In genomic region chr5:27608992-27609391, GRCh38 we compare ENCODE assay signal across 26 cellular contexts.
"Had no signal": no experiment of that assay in that cellular context is flagged by ENCODE, and none has a peak within 500 bp of the region (broad histone marks: within the 10 kb centered on the region; RNA-seq: fewer than 3 reads in every experiment).

No MANE protein-coding gene starts in this region.

- H3K36me3 ChIP-seq: colonic mucosa, esophagus squamous epithelium, gastrocnemius medialis, heart right ventricle, left lung, lower lobe of right lung had no signal

- H3K27ac ChIP-seq: colonic mucosa, epithelial cell of prostate, esophagus squamous epithelium, gastrocnemius medialis, heart right ventricle, left lung, lower lobe of right lung had no signal

- DNase-seq: colonic mucosa; cortex of kidney; effector CD8-positive, alpha-beta T cell; effector memory CD8-positive, alpha-beta T cell; endodermal cell; erythroblast; esophagus squamous epithelium; foreskin fibroblast; foreskin melanocyte; gastrocnemius medialis; glutamatergic neuron; head of caudate nucleus; heart right ventricle; hippocampal formation; immature natural killer cell; islet precursor cell; left cardiac atrium; left lung; left ventricle myocardium superior; lower lobe of right lung; mesenchymal stem cell; mucosa of descending colon; naive B cell had no signal

- H3K4me1 ChIP-seq: colonic mucosa, esophagus squamous epithelium, gastrocnemius medialis, heart right ventricle, left lung, lower lobe of right lung had no signal

- ATAC-seq: effector memory CD8-positive, alpha-beta T cell; esophagus mucosa; gastrocnemius medialis; heart right ventricle; left cardiac atrium; left lung; left ventricle myocardium superior; lower lobe of right lung; mucosa of descending colon had no signal

- H3K4me3 ChIP-seq: colonic mucosa, esophagus squamous epithelium, gastrocnemius medialis, heart right ventricle, left lung, lower lobe of right lung, mucosa of descending colon had no signal

- H3K9me3 ChIP-seq: colonic mucosa, esophagus squamous epithelium, gastrocnemius medialis, left lung, lower lobe of right lung had no signal

- FAIRE-seq: endometrium had no signal

- H3K27me3 ChIP-seq: colonic mucosa, esophagus squamous epithelium, gastrocnemius medialis, heart right ventricle, left lung had no signal
